23 cellular contexts compared by ENCODE assay signal in genomic region chr10:28481968-28482367, GRCh38. TPM values are rescaled to one million over a fixed set of nuclear protein-coding genes. Genes with fewer than 3 reads are reported as not detected.
DNase-seq lines count a peak whose midpoint lies in the region; ATAC-seq, FAIRE-seq and TF ChIP-seq lines count a peak whose summit lies in the region.
"Had no signal": no experiment of that assay in that cellular context is flagged by ENCODE, and none has a peak within 500 bp of the region (broad histone marks: within the 10 kb centered on the region; RNA-seq: fewer than 3 reads in every experiment).

No MANE protein-coding gene starts in this region.

- TF ChIP-seq POLR2A in HepG2 (IDR thresholded peaks at IDR 0.05; ENCODE audit: insufficient read depth in 1 of 2, low read depth in 2 of 2, low read length in 2 of 2) (no peak), right lobe of liver (IDR thresholded peaks at IDR 0.05) (no peak), K562 (conservative IDR thresholded peaks at IDR 0.05) (no peak), H1 (IDR thresholded peaks at IDR 0.05; ENCODE audit: control extremely low read depth in 1 of 2, low read depth in 2 of 2, low read length in 2 of 2) (no peak)

- no peak for FAIRE-seq in HepG2 (lab: Jason Lieb, UNC)
- no peak for FAIRE-seq in K562 (lab: Jason Lieb, UNC)
- FAIRE-seq in H1 (lab: Jason Lieb, UNC): no peak
- FAIRE-seq: A549, D721Med, G401.6, GM12891, GM19239 had no signal

- no peaks in the 10 kb centered on the region for H4K20me1 ChIP-seq in HepG2 (ENCODE audit: insufficient read depth, low read length)
- H4K20me1 ChIP-seq in K562 (replicated peaks; ENCODE audit: control insufficient read depth, insufficient read depth, low read length): no peaks in the 10 kb centered on the region
- H4K20me1 ChIP-seq in H1 (replicated peaks in 1 of 2; ENCODE audit: control insufficient read depth in 1 of 2, insufficient read depth in 2 of 2, low read length in 2 of 2): no peaks in the 10 kb centered on the region
- H4K20me1 ChIP-seq: BLaER1 treated with 17β-estradiol and CSF1 and Interleukin-3, amounts not matched to agents 10 nM and 100 nM had no signal

- H3K9me1 ChIP-seq in K562 (ENCODE audit: control insufficient read depth, insufficient read depth, low read length): no peaks in the 10 kb centered on the region

- H2BK5ac ChIP-seq in H1 (ENCODE audit: low read depth, low read length): no peak overlapping the region

- no peak overlapping the region for H4K91ac ChIP-seq in H1 (replicated peaks; ENCODE audit: insufficient read length, low read length)

- POLR2A ChIA-PET in HepG2 (lab: Yijun Ruan, JAX): no interaction called here
- POLR2A ChIA-PET in K562 (lab: Yijun Ruan, JAX): no interaction called here
- POLR2A ChIA-PET in H1 (lab: Charles Lee; ENCODE audit: partially characterized antibody): no interaction called here

- no peak overlapping the region for H3K56ac ChIP-seq in H1 (replicated peaks; ENCODE audit: insufficient read length, low read depth, low read length)

- H3K79me2 ChIP-seq in HepG2 (ENCODE audit: insufficient read depth, low read length) (no peaks in the 10 kb centered on the region), K562 (ENCODE audit: control insufficient read depth, insufficient read depth, low read length) (no peaks in the 10 kb centered on the region), H1 (ENCODE audit: control insufficient read depth in 1 of 2, insufficient read depth in 2 of 2, low read length in 2 of 2) (no peaks in the 10 kb centered on the region)

- no peak overlapping the region for H3K23ac ChIP-seq in H1 (ENCODE audit: insufficient read length)

- H3K36me3 ChIP-seq in HepG2 (replicated peaks in 1 of 2; ENCODE audit: control insufficient read depth in 1 of 2, insufficient read depth in 2 of 2, low read length in 2 of 2) (no peaks in the 10 kb centered on the region), right lobe of liver (no peaks in the 10 kb centered on the region), K562 (ENCODE audit: control insufficient read depth, insufficient read depth, low read length) (no peaks in the 10 kb centered on the region), H1 (ENCODE audit: control insufficient read depth in 2 of 4, insufficient read depth in 4 of 4, low read length in 3 of 4) (no peaks in the 10 kb centered on the region), neutrophil (no peaks in the 10 kb centered on the region)
- H3K36me3 ChIP-seq: BLaER1 treated with 17β-estradiol and CSF1 and Interleukin-3, amounts not matched to agents 10 nM and 100 nM had no signal

- CTCF ChIA-PET in HepG2 (lab: Yijun Ruan, JAX; ENCODE audit: low intra/inter-chr PET ratio, low total read pairs): no interaction called here
- CTCF ChIA-PET in K562 (lab: Yijun Ruan, JAX; ENCODE audit: low intra/inter-chr PET ratio): no interaction called here
- CTCF ChIA-PET in H1 (lab: Charles Lee; ENCODE audit: partially characterized antibody): interaction anchor here (0.6 to 1.2 kb wide), 3 partner anchors 12 to 123 kb away, joined by 3 read pairs; no protein-coding TSS in a partner anchor

- peak overlapping the region; percentile 91 for H3K4ac ChIP-seq in H1 (replicated peaks; ENCODE audit: insufficient read length, low read depth, low read length)

- no peak overlapping the region for H2BK15ac ChIP-seq in H1 (ENCODE audit: low read length)

- TF ChIP-seq EP300 in HepG2 (IDR thresholded peaks at IDR 0.05; ENCODE audit: low read depth in 2 of 2, low read length in 2 of 2) (no peak), HepG2 (CRISPR knock-in tag; IDR thresholded peaks at IDR 0.05; ENCODE audit: borderline replicate concordance) (no peak), K562 (IDR thresholded peaks at IDR 0.05; ENCODE audit: low read length) (no peak), H1 (IDR thresholded peaks at IDR 0.05; ENCODE audit: borderline replicate concordance in 1 of 2, low read depth in 2 of 2, low read length in 2 of 2) (no peak)

- no peak overlapping the region for H3K14ac ChIP-seq in H1 (ENCODE audit: insufficient read length)

- H3K27me3 ChIP-seq in HepG2 (ENCODE audit: control insufficient read depth in 1 of 2, insufficient read depth in 2 of 2, low read length in 2 of 2) (peaks cover 0 to 1% of the 10 kb centered on the region in 2 experiments; a peak in 1 of 5 replicates), right lobe of liver (no peaks in the 10 kb centered on the region), K562 (ENCODE audit: control insufficient read depth in 2 of 2, insufficient read depth in 2 of 2, low read length in 2 of 2) (no peaks in the 10 kb centered on the region), H1 (replicated peaks in 1 of 4; ENCODE audit: control insufficient read depth in 3 of 4, extremely low read depth in 1 of 4, insufficient read depth in 3 of 4, low read length in 3 of 4) (no peaks in the 10 kb centered on the region), neutrophil (no peaks in the 10 kb centered on the region)
- H3K27me3 ChIP-seq: BLaER1 treated with 17β-estradiol and CSF1 and Interleukin-3, amounts not matched to agents 10 nM and 100 nM had no signal

- no peak overlapping the region for H3K4me2 ChIP-seq in HepG2 (ENCODE audit: low read depth, low read length)
- H3K4me2 ChIP-seq in K562 (ENCODE audit: insufficient read depth, low read length): no peak overlapping the region
- no peak overlapping the region for H3K4me2 ChIP-seq in H1 (ENCODE audit: insufficient read depth in 1 of 2, low read depth in 2 of 2, low read length in 2 of 2)
- H3K4me2 ChIP-seq: A549 had no signal

- WGBS in HepG2 (ENCODE audit: low lambda C conversion rate): 50% methylated on average over 1 of the region's 1 CpG
- 83% methylated on average over 1 of the region's 1 CpG for WGBS in right lobe of liver (ENCODE audit: insufficient coverage, low coverage, low lambda C conversion rate, missing lambda C conversion rate)
- 17% methylated on average over 1 of the region's 1 CpG for WGBS in K562 (ENCODE audit: insufficient coverage, low coverage, missing lambda C conversion rate)
- WGBS in H1 (ENCODE audit: extremely low coverage in 1 of 2, insufficient coverage in 1 of 2, insufficient read length in 1 of 2, insufficient replicate concordance in 2 of 2, low coverage in 1 of 2, low lambda C conversion rate in 2 of 2, missing lambda C conversion rate in 1 of 2), 2 experiments: 88% methylated on average over 1 of the region's 1 CpG; no CpG with 5 or more reads in 1 of the 2 experiments

- H3K9me3 ChIP-seq in HepG2 (ENCODE audit: low read length): no peaks in the 10 kb centered on the region
- no peaks in the 10 kb centered on the region for H3K9me3 ChIP-seq in right lobe of liver
- H3K9me3 ChIP-seq in K562 (replicated peaks; ENCODE audit: control insufficient read depth, insufficient read depth, low read depth, low read length): no peaks in the 10 kb centered on the region
- H3K9me3 ChIP-seq in H1 (ENCODE audit: insufficient read depth in 2 of 2, low read depth in 1 of 2, low read length in 1 of 2): no peaks in the 10 kb centered on the region
- H3K9me3 ChIP-seq in neutrophil: no peaks in the 10 kb centered on the region
- H3K9me3 ChIP-seq: A549 had no signal

- H3K4me1 ChIP-seq in HepG2 (ENCODE audit: insufficient read depth, low read length): no peaks in the 10 kb centered on the region
- no peaks in the 10 kb centered on the region for H3K4me1 ChIP-seq in right lobe of liver
- H3K4me1 ChIP-seq in K562 (replicated peaks in 1 of 2; ENCODE audit: control insufficient read depth in 2 of 2, insufficient read depth in 2 of 2, low read length in 2 of 2): peaks cover 13 to 29% of the 10 kb centered on the region in 2 experiments; a peak in 4 of 5 replicates
- no peaks in the 10 kb centered on the region for H3K4me1 ChIP-seq in H1 (replicated peaks in 1 of 4; ENCODE audit: control insufficient read depth in 3 of 4, insufficient read depth in 4 of 4, low read length in 3 of 4)
- H3K4me1 ChIP-seq in neutrophil (ENCODE audit: control insufficient read depth in 1 of 2, insufficient read depth in 1 of 2, low read depth in 1 of 2, low read length in 1 of 2): peaks cover 44 to 46% of the 10 kb centered on the region in 2 experiments
- H3K4me1 ChIP-seq: A549 had no signal

- H2AFZ ChIP-seq in HepG2 (ENCODE audit: low read length): no peak overlapping the region
- no peak overlapping the region for H2AFZ ChIP-seq in K562 (ENCODE audit: low read depth, low read length)
- H2AFZ ChIP-seq in H1 (ENCODE audit: low read length): no peak overlapping the region

- no peak overlapping the region for H2BK12ac ChIP-seq in H1 (ENCODE audit: low read depth, low read length)

- H2BK20ac ChIP-seq in H1 (ENCODE audit: low read length): no peak overlapping the region

- DNase-seq in HepG2 (ENCODE audit: low spot score) (no peak), right lobe of liver (no peak), K562 (ENCODE audit: extremely low read depth in 1 of 4, low spot score in 3 of 4) (no peak), H1 (ENCODE audit: low read depth in 1 of 2, low spot score in 2 of 2) (no peak), mucosa of gallbladder (ENCODE audit: low spot score) (no peak), NCI-H2196 treated with DMSO at 0.1 percent for 48 hours (lab: John Stamatoyannopoulos, UW; ENCODE audit: unreplicated experiment) (no peak)
- DNase-seq in stimulated activated naive CD8-positive, alpha-beta T cell treated with anti-CD3 and anti-CD28 coated beads, Interleukin-15, Interleukin-2, amounts not matched to agents 100 U/mL and 50 U/mL, for 24 hours: no peak
- DNase-seq: Calu3; CD4-positive, alpha-beta memory T cell; CD4-positive, CD25-positive, alpha-beta regulatory T cell; CD8-positive, alpha-beta memory T cell; COR-L47; DMS79 treated with DMSO at 0.1 percent for 48 hours; GF-D8 had no signal

- no peak for TF ChIP-seq RAD21 in HepG2 (CRISPR knock-in tag; IDR thresholded peaks at IDR 0.05)
- no peak for TF ChIP-seq RAD21 in K562 (CRISPR knock-in tag; conservative IDR thresholded peaks at IDR 0.05 in 1 of 2, IDR thresholded peaks at IDR 0.05 in 1 of 2)
- TF ChIP-seq RAD21 in H1 (IDR thresholded peaks at IDR 0.05 in 1 of 2, conservative IDR thresholded peaks at IDR 0.05 in 1 of 2; ENCODE audit: low read depth in 2 of 2, low read length in 2 of 2): no peak

- H4K5ac ChIP-seq in H1 (ENCODE audit: insufficient read length, low read depth, low read length): no peak overlapping the region

- no TSS peak for BruUV-seq in HepG2 (replicated peaks; lab: Mats Ljungman, UMichigan)
- BruUV-seq in K562 (replicated peaks; lab: Mats Ljungman, UMichigan): no TSS peak

- H3K4me3 ChIP-seq in HepG2 (replicated peaks in 1 of 3; ENCODE audit: insufficient read depth in 1 of 3, low read depth in 2 of 3, low read length in 3 of 3) (no peak overlapping the region), right lobe of liver (no peak overlapping the region), K562 (no peak overlapping the region), H1 (ENCODE audit: extremely low read depth in 1 of 4, insufficient read depth in 2 of 4, low read depth in 3 of 4, low read length in 4 of 4) (no peak overlapping the region), neutrophil (ENCODE audit: low read depth in 1 of 2, low read length in 1 of 2) (no peak overlapping the region)
- H3K4me3 ChIP-seq: A549; BLaER1 treated with 17β-estradiol and CSF1 and Interleukin-3, amounts not matched to agents 10 nM and 100 nM had no signal

- no peaks in the 10 kb centered on the region for H3K23me2 ChIP-seq in H1 (ENCODE audit: low read depth, low read length)

- intact Hi-C loops in HepG2 (cut with micrococcal nuclease; ENCODE audit: unreplicated experiment) (no loop called here), right lobe of liver (cut with DNase I) (no loop called here), K562 (cut with micrococcal nuclease) (no loop called here)

- TF ChIP-seq CTCF in HepG2 (CRISPR knock-in tag; IDR thresholded peaks at IDR 0.05) (no peak), right lobe of liver (IDR thresholded peaks at IDR 0.05) (no peak), K562 (IDR thresholded peaks at IDR 0.05 in 2 of 3, conservative IDR thresholded peaks at IDR 0.05 in 1 of 3; ENCODE audit: insufficient read depth in 2 of 3, low read depth in 1 of 3, low read length in 3 of 3) (no peak), H1 (IDR thresholded peaks at IDR 0.05; ENCODE audit: control extremely low read depth in 1 of 3, insufficient read depth in 1 of 3, low read depth in 1 of 3, low read length in 3 of 3) (no peak), neutrophil (IDR thresholded peaks at IDR 0.05) (no peak)

- H3K79me1 ChIP-seq in H1 (ENCODE audit: low read depth, low read length): no peaks in the 10 kb centered on the region

- no peak overlapping the region for H2AK5ac ChIP-seq in H1 (ENCODE audit: low read depth, low read length)

- no peak overlapping the region for H3K9ac ChIP-seq in HepG2 (ENCODE audit: insufficient read depth, low read depth, low read length)
- H3K9ac ChIP-seq in K562 (ENCODE audit: insufficient read depth in 1 of 2, low read depth in 2 of 2, low read length in 2 of 2): no peak overlapping the region
- H3K9ac ChIP-seq in H1 (replicated peaks in 1 of 4; ENCODE audit: extremely low read depth in 1 of 4, low read depth in 3 of 4, low read length in 3 of 4): no peak overlapping the region
- H3K9ac ChIP-seq: BLaER1 treated with 17β-estradiol and CSF1 and Interleukin-3, amounts not matched to agents 10 nM and 100 nM had no signal

- no peak overlapping the region for H2BK120ac ChIP-seq in H1 (replicated peaks; ENCODE audit: low read depth, low read length)

- ATAC-seq in HepG2 (no peak), right lobe of liver (no peak), K562 (no peak)
- ATAC-seq in stimulated activated naive CD8-positive, alpha-beta T cell treated with anti-CD3 and anti-CD28 coated beads, Interleukin-15, Interleukin-2, amounts not matched to agents 100 U/mL and 50 U/mL, for 24 hours: no peak
- ATAC-seq: A549 had no signal

- in situ Hi-C loops in HepG2 (cut with HindIII; ENCODE audit: extremely low pct_ligation_motif_present, low pct_unique_long_range_greater_than_20kb): no loop called here
- in situ Hi-C loops in K562 (cut with MboI): no loop called here

- no peak overlapping the region for H3K18ac ChIP-seq in H1 (ENCODE audit: extremely low read depth, low read length)

- H4K8ac ChIP-seq in H1 (ENCODE audit: extremely low read depth, insufficient read depth, low read length): no peak overlapping the region

- no peak overlapping the region for H3K27ac ChIP-seq in HepG2 (ENCODE audit: extremely low read length, insufficient read depth, low read length)
- H3K27ac ChIP-seq in right lobe of liver: no peak overlapping the region
- H3K27ac ChIP-seq in K562 (ENCODE audit: extremely low read depth, low read depth, low read length): no peak overlapping the region
- H3K27ac ChIP-seq in H1 (ENCODE audit: low read depth, low read length): no peak overlapping the region
- peak overlapping the region; percentile 58 for H3K27ac ChIP-seq in neutrophil
- H3K27ac ChIP-seq: 22Rv1, A549, C4-2B had no signal

RNA-seq across cellular contexts. Expression of gene WAC, which starts 51.0 kb away (rescaled TPM):
- total RNA-seq in HepG2 (2016; rRNA removed; fragmentation: Illumina TruSeq; extraction: Trizol): 69.1 and 70.2 TPM in 2 replicates
- 22.3 and 23.3 TPM in 2 replicates for total RNA-seq in HepG2 (2016; cell fraction: cytosol; rRNA removed; fragmentation: Illumina TruSeq; extraction: Trizol; ENCODE audit: low read depth)
- 68.2 and 73.1 TPM in 2 replicates for total RNA-seq in HepG2 (2016; cell fraction: insoluble cytoplasmic fraction; rRNA removed; fragmentation: Illumina TruSeq; extraction: Trizol)
- total RNA-seq in HepG2 (2016; cell fraction: membrane; rRNA removed; fragmentation: Illumina TruSeq; extraction: Trizol): 51.1 and 64.4 TPM in 2 replicates
- 66.1 and 73.8 TPM in 2 replicates for total RNA-seq in HepG2 (2016; cell fraction: nucleus; rRNA removed; fragmentation: Illumina TruSeq; extraction: Trizol)
- 85.2 and 96.2 TPM in 2 replicates for polyA plus RNA-seq in HepG2 (2011; rRNA removed)
- 48.8 and 67.1 TPM in 2 replicates for polyA plus RNA-seq in HepG2 (2011; cell fraction: cytosol; rRNA removed)
- polyA plus RNA-seq in HepG2 (2011; cell fraction: nucleus; rRNA removed): 38.1 and 40.6 TPM in 2 replicates
- polyA plus RNA-seq in HepG2 (2012): 63.9 and 73.2 TPM in 2 replicates
- polyA plus RNA-seq in HepG2 (2016; cell fraction: cytosol; fragmentation: Illumina TruSeq; extraction: Trizol; ENCODE audit: low read depth): 8.0 and 9.8 TPM in 2 replicates
- 85.0 and 88.2 TPM in 2 replicates for polyA plus RNA-seq in HepG2 (2016; cell fraction: insoluble cytoplasmic fraction; fragmentation: Illumina TruSeq; extraction: Trizol; ENCODE audit: low read depth)
- polyA plus RNA-seq in HepG2 (2016; cell fraction: membrane; fragmentation: Illumina TruSeq; extraction: Trizol; ENCODE audit: low read depth): 33.0 and 38.6 TPM in 2 replicates
- polyA plus RNA-seq in HepG2 (2016; cell fraction: nucleus; fragmentation: Illumina TruSeq; extraction: Trizol; ENCODE audit: insufficient read depth, low read depth): 68.4 and 72.1 TPM in 2 replicates
- 86.5 and 108 TPM in 2 replicates for polyA minus RNA-seq in HepG2 (2011; rRNA and poly(A)+ RNA removed; ENCODE audit: low replicate concordance)
- 44.2 and 45.6 TPM in 2 replicates for polyA minus RNA-seq in HepG2 (2011; cell fraction: cytosol; rRNA and poly(A)+ RNA removed)
- polyA minus RNA-seq in HepG2 (2011; cell fraction: nucleus; rRNA and poly(A)+ RNA removed): 145 and 151 TPM in 2 replicates
- total RNA-seq in right lobe of liver: 10 to 100 TPM; 34.3 to 52.4 (median 48.9) TPM
- 109 and 323 TPM in 2 replicates for total RNA-seq in K562 (2011; cell fraction: chromatin; rRNA removed; ENCODE audit: low replicate concordance)
- total RNA-seq in K562 (2011; cell fraction: nucleolus; rRNA removed): 50.0 and 61.3 TPM in 2 replicates
- total RNA-seq in K562 (2011; cell fraction: nucleoplasm; rRNA removed): 147 and 225 TPM in 2 replicates
- 54.2 and 58.3 TPM in 2 replicates for total RNA-seq in K562 (2014; rRNA removed)
- total RNA-seq in K562 (2014; rRNA removed; fragmentation: Illumina TruSeq; extraction: Trizol): 83.0 and 94.0 TPM in 2 replicates
- total RNA-seq in K562 (2015; rRNA removed; fragmentation: Illumina TruSeq; extraction: Trizol): 76.1 and 78.2 TPM in 2 replicates
- total RNA-seq in K562 (2021): 69.8 and 79.9 TPM in 2 replicates
- polyA plus RNA-seq in K562 (2011; rRNA removed): 113 and 123 TPM in 2 replicates
- 56.4 and 68.4 TPM in 2 replicates for polyA plus RNA-seq in K562 (2011; cell fraction: cytosol; rRNA removed)
- polyA plus RNA-seq in K562 (2011; cell fraction: nucleus; rRNA removed): 71.5 and 89.2 TPM in 2 replicates
- polyA plus RNA-seq in K562 (2012): 51.5 and 71.6 TPM in 2 replicates
- 96.7 and 116 TPM in 2 replicates for polyA plus RNA-seq in K562 (2014; fragmentation: Illumina TruSeq; extraction: Trizol)
- 10 to 100 TPM; 24.8 to 25.3 TPM for polyA plus RNA-seq in K562 (2014; fragmentation: Nextera tagmentation; extraction: Ambion mirVana)
- 51.5 and 56.8 TPM in 2 replicates for polyA plus RNA-seq in K562 (2014; rRNA removed)
- polyA minus RNA-seq in K562 (2011; rRNA and poly(A)+ RNA removed): 125 and 138 TPM in 2 replicates
- polyA minus RNA-seq in K562 (2011; cell fraction: cytosol; rRNA and poly(A)+ RNA removed): 39.5 and 43.6 TPM in 2 replicates
- 62.7 and 93.2 TPM in 2 replicates for polyA minus RNA-seq in K562 (2011; cell fraction: nucleus; rRNA and poly(A)+ RNA removed)
- total RNA-seq in H1 (2021; fragmentation: NEBNext Ultra II Directional; extraction: Animal tissue kit (Norgen Biotek cat#: 25700)): 122 and 128 TPM in 2 replicates
- 38.4 and 72.9 TPM in 2 replicates for polyA plus RNA-seq in H1 (2011; rRNA removed)
- polyA plus RNA-seq in H1 (2011; cell fraction: cytosol; rRNA removed): 61.6 TPM
- polyA plus RNA-seq in H1 (2011; cell fraction: nucleus; rRNA removed): 49.5 TPM
- polyA plus RNA-seq in H1 (2012, experiment 1 of 2): 64.4 to 81.6 TPM (median 72.8 TPM) in 4 replicates
- polyA plus RNA-seq in H1 (2012, experiment 2 of 2): 4.4 TPM
- polyA plus RNA-seq in H1 (2013, experiment 1 of 2): 91.5 TPM
- polyA plus RNA-seq in H1 (2013, experiment 2 of 2): 96.1 TPM
- polyA minus RNA-seq in H1 (2011; rRNA and poly(A)+ RNA removed): 126 and 136 TPM in 2 replicates
- 60.3 TPM for polyA minus RNA-seq in H1 (2011; cell fraction: cytosol; rRNA and poly(A)+ RNA removed)
- 140 TPM for polyA minus RNA-seq in H1 (2011; cell fraction: nucleus; rRNA and poly(A)+ RNA removed)
- 119 TPM for total RNA-seq in mucosa of gallbladder

Comparison
In these comparisons a context has a peak if more than half of its experiments do, and no peak if none do; other contexts are left out.
1. Of the 241 proteins assayed by ChIP-seq in both HepG2 and K562: peak only in HepG2: none; only in K562: none; in both: ZNF12; in neither: 240.